In the genomic region with DNA sequence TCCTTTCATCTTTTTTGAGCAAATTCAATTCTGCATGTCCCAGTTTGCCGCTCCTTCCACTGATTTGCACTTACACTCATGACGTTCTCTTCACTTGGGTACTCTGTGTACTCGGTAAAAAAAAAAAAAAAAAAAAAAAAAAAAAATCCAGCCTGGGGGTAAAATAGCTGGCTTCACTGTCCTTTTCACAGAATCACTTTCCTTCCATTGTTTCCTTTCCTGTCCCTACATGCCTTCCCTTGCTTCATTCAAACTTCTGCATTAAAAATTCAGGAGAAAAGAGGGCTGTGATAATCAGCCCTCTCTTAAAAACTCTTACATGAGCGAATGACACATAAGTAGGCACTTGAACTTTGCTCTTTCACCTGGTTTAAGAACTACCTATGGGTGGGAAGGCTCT, we compare ENCODE assay signal across 12 cellular contexts. TPM values are rescaled to one million over a fixed set of nuclear protein-coding genes. Genes with fewer than 3 reads are reported as not detected.
DNase-seq lines count a peak whose midpoint lies in the region; FAIRE-seq and TF ChIP-seq lines count a peak whose summit lies in the region.
"Had no signal": no experiment of that assay in that cellular context is flagged by ENCODE, and none has a peak within 500 bp of the region (broad histone marks: within the 10 kb centered on the region; RNA-seq: fewer than 3 reads in every experiment).

No MANE protein-coding gene starts in this region.

- H4K8ac ChIP-seq in neuronal stem cell (ENCODE audit: low read depth, low read length) = no peak overlapping the region

- no peak for FAIRE-seq in endothelial cell of umbilical vein (lab: Jason Lieb, UNC)
- FAIRE-seq: small intestine had no signal

- intact Hi-C loops in endothelial cell of umbilical vein (cut with micrococcal nuclease) = no loop called here

- H3K27ac ChIP-seq in OCI-LY3 (ENCODE audit: low read length) = no peak overlapping the region
- peak overlapping the region; percentile 25 for H3K27ac ChIP-seq in endothelial cell of umbilical vein (ENCODE audit: insufficient read depth, low read depth, low read length)
- no peak overlapping the region for H3K27ac ChIP-seq in neuronal stem cell (replicated peaks; ENCODE audit: low read length)
- no peak overlapping the region for H3K27ac ChIP-seq in substantia nigra (ENCODE audit: low read depth, low read length, poor library complexity, severe bottlenecking)

- no peak overlapping the region for H3K23ac ChIP-seq in neuronal stem cell (ENCODE audit: low read depth, low read length, poor library complexity)

- no CpG with 5 or more reads among the region's 4 CpGs for WGBS in neuronal stem cell (ENCODE audit: extremely low coverage in 2 of 2, insufficient read length in 2 of 2, insufficient replicate concordance in 1 of 2), 2 donors

- no peak overlapping the region for H3K18ac ChIP-seq in neuronal stem cell (ENCODE audit: low read length)

- no peak overlapping the region for H2BK5ac ChIP-seq in neuronal stem cell (ENCODE audit: low read length)

- H4K91ac ChIP-seq in neuronal stem cell (ENCODE audit: low read depth, low read length, poor library complexity) = no peak overlapping the region

- H3K79me2 ChIP-seq in OCI-LY3 (ENCODE audit: low read length) = no peaks in the 10 kb centered on the region
- peaks cover 12% of the 10 kb centered on the region for H3K79me2 ChIP-seq in endothelial cell of umbilical vein (ENCODE audit: control insufficient read depth, insufficient read depth, low read length)

- CTCF ChIA-PET in endothelial cell of umbilical vein (lab: Charles Lee) = interaction anchor here (0.6 to 3.9 kb wide), 40 partner anchors 10 to 458 kb away, joined by 3 to 165 read pairs (median 5); partner anchors contain the start of genes ANKRD1, PCGF5 and RPP30

- no peak overlapping the region for H2BK120ac ChIP-seq in neuronal stem cell (ENCODE audit: low read depth, low read length)

- 0 out of 2 replicates have a peak overlapping the region, but pooled peaks have one; percentile 35 for H3K9ac ChIP-seq in OCI-LY3 (ENCODE audit: low read length)
- no peak overlapping the region for H3K9ac ChIP-seq in endothelial cell of umbilical vein (replicated peaks; ENCODE audit: extremely low read depth, insufficient read depth, low read length)
- no peak overlapping the region for H3K9ac ChIP-seq in neuronal stem cell (ENCODE audit: low read depth, low read length, poor library complexity)

- H3K27me3 ChIP-seq in OCI-LY3 (ENCODE audit: low read depth, low read length) = no peaks in the 10 kb centered on the region
- no peaks in the 10 kb centered on the region for H3K27me3 ChIP-seq in endothelial cell of umbilical vein (ENCODE audit: control insufficient read depth in 2 of 2, insufficient read depth in 2 of 2, low read length in 2 of 2)
- no peaks in the 10 kb centered on the region for H3K27me3 ChIP-seq in neuronal stem cell (ENCODE audit: control insufficient read depth in 3 of 3, insufficient read depth in 3 of 3, low read depth in 1 of 3, low read length in 3 of 3)

- H4K20me1 ChIP-seq in OCI-LY3 (ENCODE audit: insufficient read depth, low read length) (no peaks in the 10 kb centered on the region), endothelial cell of umbilical vein (replicated peaks; ENCODE audit: control insufficient read depth, extremely low read depth, insufficient read depth, low read length) (no peaks in the 10 kb centered on the region)

- H2AFZ ChIP-seq in OCI-LY3 (ENCODE audit: low read depth, low read length) = no peak overlapping the region
- no peak overlapping the region for H2AFZ ChIP-seq in endothelial cell of umbilical vein (ENCODE audit: low read depth, low read length)
- H2AFZ ChIP-seq in neuronal stem cell (ENCODE audit: low read length) = peak overlapping the region; percentile 71

- H2BK12ac ChIP-seq in neuronal stem cell (ENCODE audit: low read length) = no peak overlapping the region

- H3K4me2 ChIP-seq in OCI-LY3 (ENCODE audit: low read length) (no peak overlapping the region), endothelial cell of umbilical vein (ENCODE audit: insufficient read depth, low read length) (peak overlapping the region; percentile 10), neuronal stem cell (ENCODE audit: insufficient read depth, low read length, poor library complexity, severe bottlenecking) (no peak overlapping the region)

- H3K36me3 ChIP-seq in OCI-LY3 (replicated peaks; ENCODE audit: low read depth, low read length) (peaks cover 6% of the 10 kb centered on the region), endothelial cell of umbilical vein (ENCODE audit: control insufficient read depth in 2 of 2, extremely low read depth in 1 of 2, insufficient read depth in 2 of 2, low read length in 2 of 2) (peaks cover 15 to 24% of the 10 kb centered on the region in 2 experiments), neuronal stem cell (replicated peaks in 1 of 2; ENCODE audit: control insufficient read depth in 2 of 2, insufficient read depth in 2 of 2, low read length in 2 of 2) (peaks cover 0 to 7% of the 10 kb centered on the region in 2 donors)

- H2BK15ac ChIP-seq in neuronal stem cell (ENCODE audit: low read length) = no peak overlapping the region

- no peak overlapping the region for H3K4ac ChIP-seq in neuronal stem cell (ENCODE audit: low read length)

- H3K9me1 ChIP-seq in endothelial cell of umbilical vein (replicated peaks; ENCODE audit: control insufficient read depth, extremely low read depth, insufficient read depth, low read length) = no peaks in the 10 kb centered on the region

- TSS peak; percentile 54 for BruUV-seq in endothelial cell of umbilical vein (replicated peaks; lab: Mats Ljungman, UMichigan)

- H3K4me3 ChIP-seq in OCI-LY3 (ENCODE audit: low read length) (no peak overlapping the region), endothelial cell of umbilical vein (replicated peaks in 1 of 3; ENCODE audit: insufficient read depth in 1 of 3, low read depth in 1 of 3, low read length in 3 of 3) (no peak overlapping the region), neuronal stem cell (ENCODE audit: low read length in 2 of 2) (no peak overlapping the region)

- H3K9me3 ChIP-seq in OCI-LY3 (ENCODE audit: insufficient read depth, low read length) (no peaks in the 10 kb centered on the region), endothelial cell of umbilical vein (replicated peaks; ENCODE audit: control insufficient read depth, insufficient read depth, low read length) (no peaks in the 10 kb centered on the region), neuronal stem cell (replicated peaks in 1 of 2; ENCODE audit: control insufficient read depth in 2 of 2, insufficient read depth in 1 of 2, low read depth in 1 of 2, low read length in 2 of 2) (peaks cover 2 to 3% of the 10 kb centered on the region in 2 donors)

- DNase-seq in DMS53 (lab: John Stamatoyannopoulos, UW) (peak; percentile 72), endothelial cell of umbilical vein (ENCODE audit: low read depth, low spot score) (no peak), neuronal stem cell (ENCODE audit: low spot score) (no peak), substantia nigra (lab: John Stamatoyannopoulos, UW) (no peak)
- no peak for DNase-seq in activated T-cell treated with anti-CD3 and anti-CD28 coated beads, Interleukin-2, amount 50 U/mL, for 1 hour
- no peak for DNase-seq in activated naive CD4-positive, alpha-beta T cell treated with Interleukin-2 at 50 U/mL for 16 hours
- no peak for DNase-seq in stimulated activated CD4-positive, alpha-beta T cell treated with anti-CD3 and anti-CD28 coated beads, Interleukin-1b, Interleukin-23, amount 100 ng/mL, for 48 hours

- dilution Hi-C loops in endothelial cell of umbilical vein (cut with MboI; ENCODE audit: extremely low pct_ligation_motif_present, low sequenced_read_pairs) = no loop called here

- POLR2A ChIA-PET in endothelial cell of umbilical vein (lab: Charles Lee) = interaction anchor here (0.6 to 3.7 kb wide), 9 partner anchors 9 to 338 kb away, joined by 3 to 22 read pairs (median 5); partner anchors contain the start of gene ANKRD1

- H3K4me1 ChIP-seq in OCI-LY3 (ENCODE audit: low read length) (peaks cover 33% of the 10 kb centered on the region), endothelial cell of umbilical vein (ENCODE audit: control insufficient read depth, extremely low read depth, insufficient read depth, low read length) (peaks cover 44% of the 10 kb centered on the region), neuronal stem cell (ENCODE audit: control insufficient read depth in 2 of 2, insufficient read depth in 1 of 2, low read depth in 1 of 2, low read length in 2 of 2) (peaks cover 0 to 5% of the 10 kb centered on the region in 2 donors)

- TF ChIP-seq CTCF in OCI-LY3 (IDR thresholded peaks at IDR 0.05; ENCODE audit: low read depth, low read length) = no peak
- no peak for TF ChIP-seq CTCF in endothelial cell of umbilical vein (IDR thresholded peaks at IDR 0.05; ENCODE audit: extremely low read depth in 1 of 2, insufficient read depth in 1 of 2, low read depth in 1 of 2, low read length in 2 of 2)

- TF ChIP-seq POLR2A in endothelial cell of umbilical vein (IDR thresholded peaks at IDR 0.05; ENCODE audit: low read depth, low read length) = no peak

- no peak overlapping the region for H2AK5ac ChIP-seq in neuronal stem cell (ENCODE audit: low read depth, low read length)

- no peak overlapping the region for H3K14ac ChIP-seq in neuronal stem cell (ENCODE audit: low read length)

- H3K79me1 ChIP-seq in neuronal stem cell (ENCODE audit: low read depth, low read length) = no peaks in the 10 kb centered on the region

RNA-seq across cellular contexts. Expression of gene ANKRD1, which starts 8.7 kb away (rescaled TPM):
- total RNA-seq in endothelial cell of umbilical vein = 591 and 664 TPM in 2 replicates
- 527 and 593 TPM in 2 replicates for polyA plus RNA-seq in endothelial cell of umbilical vein
- polyA plus RNA-seq in endothelial cell of umbilical vein (2011; cell fraction: cytosol; rRNA removed) = 797 and 830 TPM in 2 replicates
- polyA plus RNA-seq in endothelial cell of umbilical vein (2011; cell fraction: nucleus; rRNA removed) = 1,251 and 1,651 TPM in 2 replicates
- polyA plus RNA-seq in endothelial cell of umbilical vein (2012) = 949 and 994 TPM in 2 replicates
- 587 and 687 TPM in 2 replicates for polyA minus RNA-seq in endothelial cell of umbilical vein
- polyA minus RNA-seq in endothelial cell of umbilical vein (2011; cell fraction: cytosol; rRNA and poly(A)+ RNA removed) = 1.2 TPM
- 237 and 300 TPM in 2 replicates for polyA minus RNA-seq in endothelial cell of umbilical vein (2011; cell fraction: nucleus; rRNA and poly(A)+ RNA removed)
- 13.6 TPM for polyA plus RNA-seq in neuronal stem cell (2013, experiment 1 of 2)
- polyA plus RNA-seq in neuronal stem cell (2013, experiment 2 of 2) = 13.9 TPM
- total RNA-seq: activated CD4-positive, alpha-beta T cell treated with anti-CD3 and anti-CD28 coated beads, Interleukin-2, amount 10 ng/mL, durations not matched to agents 7 days and 5 days had no signal
- polyA plus RNA-seq: immature natural killer cell had no signal

RNA-seq across cellular contexts. Expression of gene RPP30, which starts 40.4 kb away (rescaled TPM):
- total RNA-seq in endothelial cell of umbilical vein = 44.3 and 47.8 TPM in 2 replicates
- 15.1 and 21.1 TPM in 2 replicates for polyA plus RNA-seq in endothelial cell of umbilical vein
- 27.7 and 28.5 TPM in 2 replicates for polyA plus RNA-seq in endothelial cell of umbilical vein (2011; cell fraction: cytosol; rRNA removed)
- 44.9 and 55.1 TPM in 2 replicates for polyA plus RNA-seq in endothelial cell of umbilical vein (2011; cell fraction: nucleus; rRNA removed)
- 45.0 and 81.4 TPM in 2 replicates for polyA plus RNA-seq in endothelial cell of umbilical vein (2012)
- 16.3 and 25.9 TPM in 2 replicates for polyA minus RNA-seq in endothelial cell of umbilical vein
- 29.7 TPM for polyA minus RNA-seq in endothelial cell of umbilical vein (2011; cell fraction: cytosol; rRNA and poly(A)+ RNA removed)
- polyA minus RNA-seq in endothelial cell of umbilical vein (2011; cell fraction: nucleus; rRNA and poly(A)+ RNA removed) = 18.5 and 26.4 TPM in 2 replicates
- polyA plus RNA-seq in neuronal stem cell (2013, experiment 1 of 2) = 59.7 TPM
- 62.0 TPM for polyA plus RNA-seq in neuronal stem cell (2013, experiment 2 of 2)

RNA-seq across cellular contexts. Expression of gene HTR7, which starts 54.3 kb away (rescaled TPM):
- total RNA-seq in endothelial cell of umbilical vein = 0.09 and 0.22 TPM in 2 replicates
- 0.01 TPM in 1 of 2 replicates, not detected in the other for polyA plus RNA-seq in endothelial cell of umbilical vein
- 0.04 and 0.08 TPM in 2 replicates for polyA plus RNA-seq in endothelial cell of umbilical vein (2011; cell fraction: cytosol; rRNA removed)
- polyA plus RNA-seq in endothelial cell of umbilical vein (2011; cell fraction: nucleus; rRNA removed) = 0.04 and 0.07 TPM in 2 replicates
- polyA plus RNA-seq in endothelial cell of umbilical vein (2012) = 0.08 and 0.11 TPM in 2 replicates
- polyA minus RNA-seq in endothelial cell of umbilical vein = 0.06 TPM in 1 of 2 replicates, not detected in the other
- polyA minus RNA-seq in endothelial cell of umbilical vein (2011; cell fraction: cytosol; rRNA and poly(A)+ RNA removed) = not detected
- polyA minus RNA-seq in endothelial cell of umbilical vein (2011; cell fraction: nucleus; rRNA and poly(A)+ RNA removed) = 0.14 TPM in 2 replicates
- polyA plus RNA-seq in neuronal stem cell (2013, experiment 1 of 2) = 0.03 TPM
- 0.04 TPM for polyA plus RNA-seq in neuronal stem cell (2013, experiment 2 of 2)
- total RNA-seq: activated CD4-positive, alpha-beta T cell treated with anti-CD3 and anti-CD28 coated beads, Interleukin-2, amount 10 ng/mL, durations not matched to agents 7 days and 5 days had no signal
- polyA plus RNA-seq: HepG2 had no signal
